Comparison of ENCODE assay signal across 8 cellular contexts in the genomic region with DNA sequence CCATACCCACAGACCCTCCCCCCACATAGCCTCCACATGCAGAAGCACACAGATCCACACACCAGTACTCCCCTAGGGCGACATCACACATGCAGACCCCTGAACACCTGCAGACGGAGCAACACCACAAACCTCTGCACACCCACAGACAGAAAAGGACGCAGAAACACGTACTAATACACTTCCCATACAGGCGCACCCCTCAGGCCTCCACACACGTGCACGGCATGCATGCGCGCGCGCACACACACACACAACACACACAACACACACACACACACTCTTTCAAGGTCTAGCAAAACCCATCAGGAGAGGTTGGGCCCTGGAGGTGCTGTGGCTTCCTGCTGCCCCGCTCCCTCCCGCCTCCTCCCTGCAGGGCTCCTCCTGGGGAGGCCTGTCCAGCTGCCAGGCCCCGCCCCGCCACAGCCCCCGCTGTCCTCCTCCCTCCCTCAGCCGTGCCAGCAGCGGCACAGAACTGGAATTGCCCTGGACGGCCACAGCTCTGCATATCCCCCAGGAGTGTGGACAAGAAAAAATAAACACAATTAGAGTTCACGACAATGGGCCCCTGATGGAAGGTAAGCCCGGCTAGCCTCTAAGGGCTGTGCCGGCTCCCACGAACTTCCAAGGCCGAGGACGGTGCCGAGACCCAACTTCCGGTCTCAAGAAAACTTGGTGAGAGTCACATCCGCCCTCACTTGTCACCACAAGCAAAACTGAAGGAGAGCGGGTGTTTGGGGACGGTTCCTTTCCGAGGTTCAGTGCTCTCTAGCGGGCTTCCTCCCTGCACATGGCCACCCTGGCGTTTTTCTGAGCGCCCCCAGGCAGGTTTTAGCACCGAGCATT. TPM values are rescaled to one million over a fixed set of nuclear protein-coding genes. Genes with fewer than 3 reads are reported as not detected.
DNase-seq lines count a peak whose midpoint lies in the region; ATAC-seq, FAIRE-seq and TF ChIP-seq lines count a peak whose summit lies in the region.

No MANE protein-coding gene starts in this region.

- peak; percentile 67 for FAIRE-seq in GM12892 (lab: Jason Lieb, UNC)

- peak; percentile 83 for TF ChIP-seq POLR2A in GM12892 (IDR thresholded peaks at IDR 0.05; ENCODE audit: low read depth, low read length)

- H4K20me1 ChIP-seq in mammary epithelial cell (ENCODE audit: insufficient read depth, low read length), result peaks cover 4% of the 10 kb centered on the region

- DNase-seq in GM12892 (ENCODE audit: insufficient read length) (peak; percentile 71), NCI-H1105 treated with DMSO at 0.1 percent for 48 hours (lab: John Stamatoyannopoulos, UW) (peak; percentile 67), WERI-Rb-1 (peak; percentile 86), mammary epithelial cell (peak; percentile 88), inferior parietal cortex (ENCODE audit: extremely low spot score) (peak; percentile 78), NCI-H446 treated with DMSO at 0.1 percent for 48 hours (lab: John Stamatoyannopoulos, UW) (no peak)
- peak; percentile 55 for DNase-seq in stimulated activated CD4-positive, alpha-beta T cell treated with anti-CD3 and anti-CD28 coated beads, Interleukin-12 subunit alpha, Interleukin-12 subunit beta, amount 100 ng/mL, for 4 hours

- intact Hi-C loops in mammary epithelial cell (cut with micrococcal nuclease), result loop anchor here (1.0 to 5.0 kb wide), 4 partner anchors 19 to 182 kb away; no protein-coding TSS in a partner anchor

- H3K79me2 ChIP-seq in mammary epithelial cell (ENCODE audit: insufficient read depth, low read length), result peaks cover 32% of the 10 kb centered on the region

- no TSS peak for BruUV-seq in mammary epithelial cell (replicated peaks; lab: Mats Ljungman, UMichigan)

- TF ChIP-seq CTCF in WERI-Rb-1 (IDR thresholded peaks at IDR 0.05; ENCODE audit: low read depth, low read length), result no peak
- TF ChIP-seq CTCF in mammary epithelial cell (conservative IDR thresholded peaks at IDR 0.05 in 1 of 2, IDR thresholded peaks at IDR 0.05 in 1 of 2; ENCODE audit: extremely low read depth in 1 of 2, insufficient read depth in 1 of 2, low read depth in 1 of 2, low read length in 2 of 2), result peak in 1 of 2 donors; percentile 3

- H2AFZ ChIP-seq in mammary epithelial cell (ENCODE audit: low read depth, low read length), result peak overlapping the region; percentile 66

- peak overlapping the region; percentile 95 for H3K9ac ChIP-seq in mammary epithelial cell (ENCODE audit: insufficient read depth, low read length)

- H3K4me3 ChIP-seq in WERI-Rb-1 (ENCODE audit: low read depth, low read length) (peak overlapping the region; percentile 48), mammary epithelial cell (replicated peaks in 1 of 3; ENCODE audit: insufficient read depth in 1 of 3, low read depth in 2 of 3, low read length in 3 of 3) (peak overlapping the region; percentile 37 to 44 (median 41))

- ATAC-seq in HG02623 (IDR thresholded peaks at IDR 0.05; ENCODE audit: unreplicated experiment), result peak; percentile 58

- H3K27ac ChIP-seq in WERI-Rb-1, result peak overlapping the region; percentile 69
- H3K27ac ChIP-seq in mammary epithelial cell (ENCODE audit: insufficient read depth, low read depth, low read length), result peak overlapping the region; percentile 88

- H3K27me3 ChIP-seq in WERI-Rb-1 (ENCODE audit: insufficient read depth, low read depth, severe bottlenecking) (no peaks in the 10 kb centered on the region), mammary epithelial cell (ENCODE audit: insufficient read depth, low read length) (no peaks in the 10 kb centered on the region)

- peaks cover 46% of the 10 kb centered on the region for H3K4me1 ChIP-seq in mammary epithelial cell (ENCODE audit: insufficient read depth, low read length)

- H3K4me2 ChIP-seq in mammary epithelial cell (ENCODE audit: insufficient read depth, low read depth, low read length), result peak overlapping the region; percentile 81

- H3K9me3 ChIP-seq in WERI-Rb-1 (ENCODE audit: severe bottlenecking) (no peaks in the 10 kb centered on the region), mammary epithelial cell (replicated peaks; ENCODE audit: insufficient read depth, low read length) (no peaks in the 10 kb centered on the region)

- 0% methylated on average over 20 of the region's 35 CpGs for WGBS in mammary epithelial cell (ENCODE audit: low coverage, missing lambda C conversion rate)

- CTCF ChIA-PET in mammary epithelial cell (lab: Charles Lee; ENCODE audit: low non-redundant PET), result interaction anchor here (0.6 kb wide), 3 partner anchors 93 to 1128 kb away, joined by 3 to 7 read pairs (median 5); no protein-coding TSS in a partner anchor

- dilution Hi-C loops in mammary epithelial cell (cut with HindIII; ENCODE audit: low sequenced_read_pairs), result loop anchor here (5.0 kb wide), 5 partner anchors 37 to 387 kb away; no protein-coding TSS in a partner anchor

- peaks cover 20% of the 10 kb centered on the region for H3K36me3 ChIP-seq in WERI-Rb-1
- peaks cover 11% of the 10 kb centered on the region for H3K36me3 ChIP-seq in mammary epithelial cell (ENCODE audit: insufficient read depth, low read length)

- in situ Hi-C loops in mammary epithelial cell (cut with MboI; ENCODE audit: low sequenced_read_pairs in 2 of 2), result loop anchor here (10.0 kb wide), 3 partner anchors 65 to 365 kb away; no protein-coding TSS in a partner anchor

RNA-seq across cellular contexts. Expression of a gene that starts 6.8 kb away (rescaled TPM):
- 17.0 TPM for polyA plus RNA-seq in GM12892 (2012; ENCODE audit: missing spikeins)
- 100 to 1,000 TPM in 1 of 2 donors, 10 to 100 TPM in 1; 26.3 to 213 TPM for total RNA-seq in mammary epithelial cell
- polyA plus RNA-seq in mammary epithelial cell, result 35.6 TPM
- 68.7 TPM for polyA minus RNA-seq in mammary epithelial cell
